ENCODE assay signal across 8 cellular contexts in genomic region chr21:36134820-36135390, GRCh38. TPM values are rescaled to one million over a fixed set of nuclear protein-coding genes. Genes with fewer than 3 reads are reported as not detected.
DNase-seq lines count a peak whose midpoint lies in the region; ATAC-seq and TF ChIP-seq lines count a peak whose summit lies in the region.

Gene CBR3, plus strand, starts transcription at chr21:36135079. Its CDS starts 114 bp downstream, at chr21:36135193.

- intact Hi-C loops in mammary epithelial cell (cut with micrococcal nuclease) (no loop called here), spleen (cut with DNase I; ENCODE audit: low total_unique reads) (no loop called here)

- in situ Hi-C loops in mammary epithelial cell (cut with MboI; ENCODE audit: low sequenced_read_pairs in 2 of 2), result no loop called here

- peaks cover 10% of the 10 kb centered on the region for H3K4me1 ChIP-seq in ACC112 (ENCODE audit: control insufficient read depth, insufficient read depth, low read length, unreplicated experiment)
- peaks cover 23% of the 10 kb centered on the region for H3K4me1 ChIP-seq in mammary epithelial cell (ENCODE audit: insufficient read depth, low read length)
- H3K4me1 ChIP-seq in spleen, result peaks cover 14 to 47% (median 31%) of the 10 kb centered on the region in 6 donors

- H3K27me3 ChIP-seq in ACC112 (ENCODE audit: insufficient read depth, low read length) (no peaks in the 10 kb centered on the region), mammary epithelial cell (ENCODE audit: insufficient read depth, low read length) (no peaks in the 10 kb centered on the region), spleen (replicated peaks in 1 of 7) (peaks cover 0 to 36% (median 7%) of the 10 kb centered on the region in 7 donors)

- no peak for ATAC-seq in HG03139 (IDR thresholded peaks at IDR 0.05; ENCODE audit: unreplicated experiment)
- ATAC-seq in HG02763 (IDR thresholded peaks at IDR 0.05; ENCODE audit: unreplicated experiment), result no peak

- TSS peak; percentile 25 for BruUV-seq in mammary epithelial cell (replicated peaks; lab: Mats Ljungman, UMichigan)

- no peak for TF ChIP-seq CTCF in mammary epithelial cell (conservative IDR thresholded peaks at IDR 0.05 in 1 of 2, IDR thresholded peaks at IDR 0.05 in 1 of 2; ENCODE audit: extremely low read depth in 1 of 2, insufficient read depth in 1 of 2, low read depth in 1 of 2, low read length in 2 of 2)
- no peak for TF ChIP-seq CTCF in spleen (IDR thresholded peaks at IDR 0.05 in 8 of 11, conservative IDR thresholded peaks at IDR 0.05 in 3 of 11)

- DNase-seq in HCEC 1CT (peak; percentile 33), T1000 (lab: John Stamatoyannopoulos, UW) (peak; percentile 49), mammary epithelial cell (no peak), islet precursor cell (peak; percentile 69), spleen (peak; percentile 87)

- CTCF ChIA-PET in mammary epithelial cell (lab: Charles Lee; ENCODE audit: low non-redundant PET), result no interaction called here

- TF ChIP-seq POLR2A in spleen (IDR thresholded peaks at IDR 0.05), result no peak

- H3K79me2 ChIP-seq in ACC112 (ENCODE audit: control insufficient read depth, insufficient read depth, low read length, unreplicated experiment) (peaks cover 3% of the 10 kb centered on the region), mammary epithelial cell (ENCODE audit: insufficient read depth, low read length) (no peaks in the 10 kb centered on the region)

- peak within 1 kb of the TSS; percentile 96 for H3K4me2 ChIP-seq in mammary epithelial cell (ENCODE audit: insufficient read depth, low read depth, low read length)

- H2AFZ ChIP-seq in ACC112 (ENCODE audit: low read length, unreplicated experiment) (peak within 1 kb of the TSS; percentile 77), mammary epithelial cell (ENCODE audit: low read depth, low read length) (peak within 1 kb of the TSS; percentile 91)

- H3K9ac ChIP-seq in mammary epithelial cell (ENCODE audit: insufficient read depth, low read length), result peak within 1 kb of the TSS; percentile 69

- dilution Hi-C loops in mammary epithelial cell (cut with HindIII; ENCODE audit: low sequenced_read_pairs), result loop anchor here (25.0 kb wide), 1 partner anchor 377 kb away; no protein-coding TSS in a partner anchor

- H3K27ac ChIP-seq in ACC112 (ENCODE audit: low read depth, low read length) (peak within 1 kb of the TSS; percentile 64), mammary epithelial cell (ENCODE audit: insufficient read depth, low read depth, low read length) (peak within 1 kb of the TSS; percentile 57), spleen (peak within 1 kb of the TSS; percentile 66 to 87 (median 84))

- WGBS in mammary epithelial cell (ENCODE audit: low coverage, missing lambda C conversion rate), result 1% methylated on average over 33 of the region's 53 CpGs
- WGBS in spleen, 5 donors, result 0 to 2% (median 1%) methylated on average over 12 to 53 of the region's 53 CpGs

- H3K4me3 ChIP-seq in ACC112 (ENCODE audit: low read depth, low read length) (peak within 1 kb of the TSS; percentile 93), mammary epithelial cell (replicated peaks in 1 of 3; ENCODE audit: insufficient read depth in 1 of 3, low read depth in 2 of 3, low read length in 3 of 3) (peak within 1 kb of the TSS; percentile 56 to 61 (median 58)), spleen (peak within 1 kb of the TSS; percentile 54 to 85 (median 75))

- H3K36me3 ChIP-seq in ACC112 (ENCODE audit: insufficient read depth, low read length), result peaks cover 3% of the 10 kb centered on the region; the same call in 1 of the 2 replicates
- H3K36me3 ChIP-seq in mammary epithelial cell (ENCODE audit: insufficient read depth, low read length), result no peaks in the 10 kb centered on the region
- no peaks in the 10 kb centered on the region for H3K36me3 ChIP-seq in spleen

- H3K9me3 ChIP-seq in mammary epithelial cell (replicated peaks; ENCODE audit: insufficient read depth, low read length) (no peaks in the 10 kb centered on the region), spleen (no peaks in the 10 kb centered on the region)

- H4K20me1 ChIP-seq in mammary epithelial cell (ENCODE audit: insufficient read depth, low read length), result no peaks in the 10 kb centered on the region

RNA-seq across cellular contexts. Expression of gene CBR3, which starts in this region (rescaled TPM):
- total RNA-seq in mammary epithelial cell, result 1 to 10 TPM; 1.2 to 5.8 TPM
- polyA plus RNA-seq in mammary epithelial cell, result 6.5 TPM
- polyA minus RNA-seq in mammary epithelial cell, result not detected
- total RNA-seq in spleen, result 1 to 10 TPM; 1.4 to 3.4 (median 2.9) TPM
- polyA plus RNA-seq in spleen, result 1 to 10 TPM; 1.7 to 4.5 (median 4.0) TPM
